In genomic region chr6:12164508-12164770, GRCh38 we compare ENCODE assay signal across 22 cellular contexts.
"Had no signal": no experiment of that assay in that cellular context is flagged by ENCODE, and none has a peak within 500 bp of the region (broad histone marks: within the 10 kb centered on the region; RNA-seq: fewer than 3 reads in every experiment).

No MANE protein-coding gene starts in this region.

- H3K9me3 Mint-ChIP-seq: activated CD4-positive, alpha-beta T cell treated with anti-CD3 and anti-CD28 coated beads, Interleukin-2, amount 10 ng/mL, durations not matched to agents 7 days and 5 days; activated CD8-positive, alpha-beta T cell treated with anti-CD3 and anti-CD28 coated beads for 36 hours; activated T-helper 1 cell treated with anti-CD3 and anti-CD28 coated beads, Interleukin-12 subunit alpha, Interleukin-12 subunit beta, Interleukin-2, Interleukin-4 antibody, amounts not matched to agents 30 ng/mL and 10 ng/mL and 1 ng/mL, durations not matched to agents 14 hours and 24 hours and 36 hours; memory B cell; natural killer cell treated with Interleukin-12 subunit alpha and Interleukin-12 subunit beta and Interleukin-15 and Interleukin-18, amount 100 ng/mL, for 72 hours had no signal

- H3K4me3 Mint-ChIP-seq: activated CD4-positive, alpha-beta T cell treated with anti-CD3 and anti-CD28 coated beads, Interleukin-2, amount 10 ng/mL, durations not matched to agents 7 days and 5 days; activated CD8-positive, alpha-beta T cell treated with anti-CD3 and anti-CD28 coated beads for 36 hours; activated T-helper 1 cell treated with anti-CD3 and anti-CD28 coated beads, Interleukin-12 subunit alpha, Interleukin-12 subunit beta, Interleukin-2, Interleukin-4 antibody, amounts not matched to agents 30 ng/mL and 10 ng/mL and 1 ng/mL, durations not matched to agents 14 hours and 24 hours and 36 hours; memory B cell had no signal

- H3K27me3 Mint-ChIP-seq: activated CD4-positive, alpha-beta T cell treated with anti-CD3 and anti-CD28 coated beads, Interleukin-2, amount 10 ng/mL, durations not matched to agents 7 days and 5 days; activated CD8-positive, alpha-beta T cell treated with anti-CD3 and anti-CD28 coated beads for 36 hours; memory B cell; natural killer cell treated with Interleukin-12 subunit alpha and Interleukin-12 subunit beta and Interleukin-15 and Interleukin-18, amount 100 ng/mL, for 72 hours; progenitor cell of endocrine pancreas had no signal

- H3K27ac Mint-ChIP-seq: activated CD8-positive, alpha-beta T cell treated with anti-CD3 and anti-CD28 coated beads for 36 hours; activated T-helper 1 cell treated with anti-CD3 and anti-CD28 coated beads, Interleukin-12 subunit alpha, Interleukin-12 subunit beta, Interleukin-2, Interleukin-4 antibody, amounts not matched to agents 30 ng/mL and 10 ng/mL and 1 ng/mL, durations not matched to agents 14 hours and 24 hours and 36 hours; memory B cell had no signal

- H3K27me3 ChIP-seq: colonic mucosa, esophagus squamous epithelium, gastrocnemius medialis, sigmoid colon, testis, uterus had no signal

- H3K9me3 ChIP-seq: colonic mucosa, esophagus squamous epithelium, gastrocnemius medialis, sigmoid colon, testis, uterus had no signal

- H3K27ac ChIP-seq: colonic mucosa, esophagus squamous epithelium, gastrocnemius medialis, sigmoid colon, testis, uterus, WERI-Rb-1 had no signal

- H3K36me3 ChIP-seq: colonic mucosa, uterus had no signal

- H3K4me1 ChIP-seq: colonic mucosa, esophagus squamous epithelium, testis, uterus had no signal

- ATAC-seq: activated CD8-positive, alpha-beta T cell treated with anti-CD3 and anti-CD28 coated beads for 36 hours; gastrocnemius medialis; left cardiac atrium; natural killer cell treated with Interleukin-12 subunit alpha and Interleukin-12 subunit beta and Interleukin-15 and Interleukin-18, amount 100 ng/mL, for 72 hours had no signal

- DNase-seq: activated CD4-positive, alpha-beta T cell treated with anti-CD3 and anti-CD28 coated beads, Interleukin-2, amount 10 ng/mL, durations not matched to agents 7 days and 5 days; activated CD4-positive, CD25-positive, alpha-beta regulatory T cell treated with anti-CD3 and anti-CD28 coated beads, Interleukin-2, amount 50 U/mL, for 72 hours; activated CD8-positive, alpha-beta T cell treated with anti-CD3 and anti-CD28 coated beads for 36 hours; activated gamma-delta T cell; activated naive CD4-positive, alpha-beta T cell treated with anti-CD3 and anti-CD28 coated beads, Interleukin-2, amount 50 U/mL, for 16 hours; colonic mucosa; esophagus squamous epithelium; gastrocnemius medialis; hippocampal formation; left cardiac atrium; retina; sigmoid colon; stimulated activated CD4-positive, alpha-beta T cell treated with anti-CD3 and anti-CD28 coated beads, Interleukin-2, amount 100 ng/mL, for 48 hours; stimulated activated CD8-positive, alpha-beta memory T cell treated with anti-CD3 and anti-CD28 coated beads, Interleukin-4, amount 100 ng/mL, for 48 hours; stimulated activated naive CD4-positive, alpha-beta T cell; testis; uterus; WERI-Rb-1 had no signal

- H3K4me3 ChIP-seq: colonic mucosa, esophagus squamous epithelium, gastrocnemius medialis, sigmoid colon, testis, uterus had no signal
